Comparison of ENCODE assay signal across 8 cellular contexts in genomic region chr7:8295638-8296361, GRCh38. TPM values are rescaled to one million over a fixed set of nuclear protein-coding genes. Genes with fewer than 3 reads are reported as not detected.
A peak's percentile ranks its signal among the peaks of the same experiment; 100 is the strongest.
DNase-seq lines count a peak whose midpoint lies in the region; ATAC-seq and TF ChIP-seq lines count a peak whose summit lies in the region.

No MANE protein-coding gene starts in this region.

- no peak overlapping the region for H3K27ac Mint-ChIP-seq in activated naive CD4-positive, alpha-beta T cell treated with anti-CD3 and anti-CD28 coated beads, Interleukin-2, amount 10 ng/mL, durations not matched to agents 7 days and 5 days
- no peak overlapping the region for H3K27ac Mint-ChIP-seq in glutamatergic neuron (ENCODE audit: unreplicated experiment)

- H3K4me1 Mint-ChIP-seq in activated naive CD4-positive, alpha-beta T cell treated with anti-CD3 and anti-CD28 coated beads, Interleukin-2, amount 10 ng/mL, durations not matched to agents 7 days and 5 days, result peaks cover 2% of the 10 kb centered on the region
- no peaks in the 10 kb centered on the region for H3K4me1 Mint-ChIP-seq in glutamatergic neuron (ENCODE audit: low read depth, unreplicated experiment)

- peak; percentile 58 for TF ChIP-seq CTCF in glutamatergic neuron (IDR thresholded peaks at IDR 0.05; ENCODE audit: partially characterized antibody, unreplicated experiment)

- peak; percentile 30 for DNase-seq in activated T-cell treated with anti-CD3 and anti-CD28 coated beads for 24 hours (ENCODE audit: low read depth)
- no peak for DNase-seq in activated T-cell treated with anti-CD3 and anti-CD28 coated beads, Interleukin-2, amount 50 U/mL, for 48 hours
- DNase-seq in HT-29 (ENCODE audit: low spot score), result peak; percentile 87
- peak; percentile 84 for DNase-seq in NCI-H774 (lab: John Stamatoyannopoulos, UW)
- peak; percentile 40 for DNase-seq in activated naive CD4-positive, alpha-beta T cell treated with anti-CD3 and anti-CD28 coated beads, Interleukin-2, amount 10 ng/mL, durations not matched to agents 7 days and 5 days
- DNase-seq in glutamatergic neuron, result no peak
- peak; percentile 95 for DNase-seq in pons (ENCODE audit: low spot score)

- CTCF ChIA-PET in activated naive CD4-positive, alpha-beta T cell treated with anti-CD3 and anti-CD28 coated beads, Interleukin-2, amount 10 ng/mL, durations not matched to agents 7 days and 5 days (lab: Charles Lee), result interaction anchor here (0.7 to 1.9 kb wide), 29 partner anchors 8 to 1193 kb away, joined by 3 to 11 read pairs (median 3); no protein-coding TSS in a partner anchor

- H3K27me3 Mint-ChIP-seq in activated naive CD4-positive, alpha-beta T cell treated with anti-CD3 and anti-CD28 coated beads, Interleukin-2, amount 10 ng/mL, durations not matched to agents 7 days and 5 days, result peaks cover 18% of the 10 kb centered on the region
- H3K27me3 Mint-ChIP-seq in glutamatergic neuron (ENCODE audit: unreplicated experiment), result no peaks in the 10 kb centered on the region

- ATAC-seq in GM21619 (IDR thresholded peaks at IDR 0.05; ENCODE audit: unreplicated experiment), result peak; percentile 99

- H3K4me3 Mint-ChIP-seq in activated naive CD4-positive, alpha-beta T cell treated with anti-CD3 and anti-CD28 coated beads, Interleukin-2, amount 10 ng/mL, durations not matched to agents 7 days and 5 days, result no peak overlapping the region
- H3K4me3 Mint-ChIP-seq in glutamatergic neuron (ENCODE audit: unreplicated experiment), result no peak overlapping the region

- H3K36me3 Mint-ChIP-seq in activated naive CD4-positive, alpha-beta T cell treated with anti-CD3 and anti-CD28 coated beads, Interleukin-2, amount 10 ng/mL, durations not matched to agents 7 days and 5 days, result no peaks in the 10 kb centered on the region
- no peaks in the 10 kb centered on the region for H3K36me3 Mint-ChIP-seq in glutamatergic neuron (ENCODE audit: unreplicated experiment)

- no peaks in the 10 kb centered on the region for H3K9me3 Mint-ChIP-seq in activated naive CD4-positive, alpha-beta T cell treated with anti-CD3 and anti-CD28 coated beads, Interleukin-2, amount 10 ng/mL, durations not matched to agents 7 days and 5 days
- H3K9me3 Mint-ChIP-seq in glutamatergic neuron (ENCODE audit: unreplicated experiment), result no peaks in the 10 kb centered on the region

RNA-seq across cellular contexts. Expression of gene ICA1, which starts 33.8 kb away (rescaled TPM):
- 15.6 and 22.6 TPM in 2 replicates for total RNA-seq in HT-29 (2014; rRNA removed; shearing (Covaris generic))
- total RNA-seq in glutamatergic neuron (ENCODE audit: unreplicated experiment), result 9.8 TPM

Comparison
In these comparisons a context has a peak if more than half of its experiments do, and no peak if none do; other contexts are left out.
1. DNase-seq: peak in activated T-cell treated with anti-CD3 and anti-CD28 coated beads for 24 hours (single experiment), HT-29 (single experiment), NCI-H774 (single experiment), activated naive CD4-positive, alpha-beta T cell treated with anti-CD3 and anti-CD28 coated beads, Interleukin-2, amount 10 ng/mL, durations not matched to agents 7 days and 5 days (single experiment) and pons (single experiment); none in activated T-cell treated with anti-CD3 and anti-CD28 coated beads, Interleukin-2, amount 50 U/mL, for 48 hours (0 of 2) and glutamatergic neuron (single experiment).